Comparison of ENCODE assay signal across 7 cellular contexts in the genomic region with DNA sequence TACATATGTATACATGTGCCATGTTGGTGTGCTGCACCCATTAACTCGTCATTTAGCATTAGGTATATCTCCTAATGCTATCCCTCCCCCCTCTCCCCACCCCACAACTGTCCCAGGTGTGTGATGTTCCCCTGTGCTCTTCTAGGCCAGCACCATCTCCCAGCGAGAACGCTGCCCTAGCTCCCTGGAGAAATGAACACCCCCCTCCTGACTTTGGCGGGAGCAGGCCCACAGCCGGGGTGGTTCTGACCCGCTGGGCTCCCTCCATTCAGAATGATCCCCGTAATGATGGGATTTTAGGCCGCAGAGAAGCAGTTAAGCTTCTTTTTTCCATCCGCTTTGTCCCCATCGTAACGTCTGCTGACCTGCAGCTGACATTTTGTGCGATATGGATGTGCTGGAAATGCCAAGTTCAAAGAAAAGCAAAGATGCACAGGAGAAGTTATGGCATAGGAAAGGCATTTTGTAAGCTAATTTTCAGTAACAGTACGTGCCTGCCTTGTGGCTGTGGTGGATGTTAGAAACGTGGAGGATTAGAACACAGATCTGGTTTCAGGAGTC. TPM values are rescaled to one million over a fixed set of nuclear protein-coding genes. Genes with fewer than 3 reads are reported as not detected.
DNase-seq lines count a peak whose midpoint lies in the region; ATAC-seq and TF ChIP-seq lines count a peak whose summit lies in the region.

No MANE protein-coding gene starts in this region.

- H3K36me3 ChIP-seq in ES-I3 (ENCODE audit: insufficient read depth, low read length), result 0 out of 2 replicates have a peak, but pooled peaks cover 3% of the 10 kb centered on the region
- H3K36me3 ChIP-seq in Karpas-422 (ENCODE audit: insufficient read depth, low read length), result no peaks in the 10 kb centered on the region
- no peaks in the 10 kb centered on the region for H3K36me3 ChIP-seq in duodenal mucosa (ENCODE audit: control insufficient read depth in 1 of 2, insufficient read depth in 2 of 2, low read length in 2 of 2)
- H3K36me3 ChIP-seq in psoas muscle (ENCODE audit: insufficient read depth in 1 of 2, low read depth in 1 of 2), result no peaks in the 10 kb centered on the region
- no peaks in the 10 kb centered on the region for H3K36me3 ChIP-seq in brain microvascular endothelial cell (replicated peaks)

- in situ Hi-C loops in brain microvascular endothelial cell (cut with HindIII; ENCODE audit: low pct_ligation_motif_present, low sequenced_read_pairs), result no loop called here

- WGBS in psoas muscle, 3 donors, result 77 to 79% (median 78%) methylated on average over 13 to 14 of the region's 14 CpGs

- H3K9me3 ChIP-seq in ES-I3 (ENCODE audit: control insufficient read depth, insufficient read depth, low read length), result no peaks in the 10 kb centered on the region
- no peaks in the 10 kb centered on the region for H3K9me3 ChIP-seq in Karpas-422 (ENCODE audit: low read length)
- H3K9me3 ChIP-seq in duodenal mucosa (ENCODE audit: control insufficient read depth in 1 of 2, low read length in 2 of 2), result no peaks in the 10 kb centered on the region
- H3K9me3 ChIP-seq in psoas muscle, result no peaks in the 10 kb centered on the region

- H3K4me1 ChIP-seq in ES-I3 (ENCODE audit: insufficient read depth, low read length) (no peaks in the 10 kb centered on the region; the same call in 1 of the 2 replicates), Karpas-422 (ENCODE audit: low read length) (peaks cover 53% of the 10 kb centered on the region), duodenal mucosa (ENCODE audit: control insufficient read depth in 1 of 2, insufficient read depth in 2 of 2, low read length in 2 of 2) (peaks cover 18 to 26% of the 10 kb centered on the region in 2 donors), psoas muscle (no peaks in the 10 kb centered on the region)

- intact Hi-C loops in psoas muscle (cut with DNase I), result loop anchor here (1.0 to 10.0 kb wide), 3 partner anchors 40 to 382 kb away; a partner anchor contains a TSS

- ATAC-seq in psoas muscle (no peak), HG02610 (IDR thresholded peaks at IDR 0.05; ENCODE audit: unreplicated experiment) (no peak), HG02973 (IDR thresholded peaks at IDR 0.05; ENCODE audit: unreplicated experiment) (no peak)

- H3K9me2 ChIP-seq in Karpas-422 (replicated peaks; ENCODE audit: insufficient read depth, low read length), result no peaks in the 10 kb centered on the region

- H3K27ac ChIP-seq in Karpas-422 (ENCODE audit: low read length), result peak overlapping the region; percentile 91
- no peak overlapping the region for H3K27ac ChIP-seq in duodenal mucosa (ENCODE audit: low read depth, low read length)
- no peak overlapping the region for H3K27ac ChIP-seq in psoas muscle
- H3K27ac ChIP-seq in brain microvascular endothelial cell, result no peak overlapping the region

- H3K4me3 ChIP-seq in Karpas-422 (ENCODE audit: low read length), result peak overlapping the region; percentile 74
- H3K4me3 ChIP-seq in duodenal mucosa (ENCODE audit: low read depth in 1 of 2, low read length in 2 of 2), result peak overlapping the region; percentile 7 to 76
- H3K4me3 ChIP-seq in psoas muscle, result peak overlapping the region; percentile 53
- H3K4me3 ChIP-seq in brain microvascular endothelial cell (ENCODE audit: low read depth, low read length), result no peak overlapping the region

- no peaks in the 10 kb centered on the region for H3K79me2 ChIP-seq in Karpas-422 (ENCODE audit: low read length)

- DNase-seq in Karpas-422 (no peak), psoas muscle (no peak), brain microvascular endothelial cell (no peak)

- H4K20me1 ChIP-seq in Karpas-422 (ENCODE audit: insufficient read depth, low read depth, low read length), result no peaks in the 10 kb centered on the region

- TF ChIP-seq CTCF in psoas muscle (IDR thresholded peaks at IDR 0.05) (no peak), brain microvascular endothelial cell (IDR thresholded peaks at IDR 0.05; ENCODE audit: low read depth, low read length, missing control alignments) (no peak)

- peak overlapping the region; percentile 23 for H3K9ac ChIP-seq in ES-I3 (ENCODE audit: low read depth, low read length)
- peak overlapping the region; percentile 71 for H3K9ac ChIP-seq in Karpas-422 (ENCODE audit: low read length)
- H3K9ac ChIP-seq in duodenal mucosa (ENCODE audit: low read depth in 1 of 2, low read length in 2 of 2), result peak overlapping the region in 1 of 2 donors; percentile 33

- peak overlapping the region; percentile 88 for H3K4me2 ChIP-seq in Karpas-422 (ENCODE audit: low read depth, low read length, poor library complexity, severe bottlenecking)

- H3K27me3 ChIP-seq in Karpas-422 (ENCODE audit: low read length) (no peaks in the 10 kb centered on the region), duodenal mucosa (ENCODE audit: control insufficient read depth in 1 of 2, insufficient read depth in 2 of 2, low read length in 2 of 2) (no peaks in the 10 kb centered on the region), psoas muscle (ENCODE audit: insufficient read depth in 3 of 3, low read length in 2 of 3) (no peaks in the 10 kb centered on the region), brain microvascular endothelial cell (replicated peaks) (no peaks in the 10 kb centered on the region)

- 0 out of 2 replicates have a peak overlapping the region, but pooled peaks have one; percentile 22 for H2AFZ ChIP-seq in Karpas-422 (ENCODE audit: low read length)

RNA-seq across cellular contexts. Expression of a gene that starts 39.3 kb away (rescaled TPM):
- total RNA-seq in Karpas-422 (2014; rRNA removed; shearing (Covaris generic); ENCODE audit: low replicate concordance), result 24.4 and 57.3 TPM in 2 replicates
- 10 to 100 TPM; 34.4 to 67.8 (median 43.7) TPM for total RNA-seq in psoas muscle
- 10 to 100 TPM in 2 of 3 donors, 1 to 10 TPM in 1; 5.5 to 18.6 (median 11.2) TPM for polyA plus RNA-seq in psoas muscle
